ENCODE assay signal across 8 cellular contexts in genomic region chr6:32838114-32838958, GRCh38. TPM values are rescaled to one million over a fixed set of nuclear protein-coding genes. Genes with fewer than 3 reads are reported as not detected.
A peak's percentile ranks its signal among the peaks of the same experiment; 100 is the strongest.
DNase-seq lines count a peak whose midpoint lies in the region; ATAC-seq and TF ChIP-seq lines count a peak whose summit lies in the region.

Gene TAP2, minus strand, starts transcription at chr6:32838739. Its CDS starts 506 bp downstream, at chr6:32838233.

- WGBS in liver, result under 1% methylated on average over 57 of the region's 57 CpGs

- H3K4me3 Mint-ChIP-seq in CD4-positive, CD25-positive, alpha-beta regulatory T cell, result peak within 1 kb of the TSS; percentile 95 to 97 (median 96)

- peak within 1 kb of the TSS; percentile 97 to 100 (median 98) for H3K27ac Mint-ChIP-seq in CD4-positive, CD25-positive, alpha-beta regulatory T cell

- H3K27me3 ChIP-seq in CD4-positive, CD25-positive, alpha-beta regulatory T cell (ENCODE audit: control insufficient read depth, insufficient read depth, low read length), result no peaks in the 10 kb centered on the region
- no peaks in the 10 kb centered on the region for H3K27me3 ChIP-seq in liver (ENCODE audit: control insufficient read depth in 4 of 4, insufficient read depth in 4 of 4, low read length in 3 of 4)

- peaks cover 40 to 92% (median 74%) of the 10 kb centered on the region in 4 donors for H3K4me1 Mint-ChIP-seq in CD4-positive, CD25-positive, alpha-beta regulatory T cell

- peak within 1 kb of the TSS in 1 of 2 donors; percentile 47 for H3K9ac ChIP-seq in liver (ENCODE audit: low read depth in 1 of 2, low read length in 2 of 2)

- H3K36me3 Mint-ChIP-seq in CD4-positive, CD25-positive, alpha-beta regulatory T cell, result peaks cover 65% of the 10 kb centered on the region

- no peaks in the 10 kb centered on the region for H3K9me3 Mint-ChIP-seq in CD4-positive, CD25-positive, alpha-beta regulatory T cell

- peak; percentile 97 for TF ChIP-seq CTCF in liver (IDR thresholded peaks at IDR 0.05; ENCODE audit: low read depth, low read length, missing input control)

- peak; percentile 95 to 97 (median 96) for DNase-seq in CD4-positive, CD25-positive, alpha-beta regulatory T cell
- DNase-seq in NCI-H748 treated with DMSO at 0.1 percent for 48 hours (lab: John Stamatoyannopoulos, UW) (peak; percentile 90), dermis blood vessel endothelial cell (peak; percentile 96)
- peak; percentile 96 to 98 for DNase-seq in activated CD4-positive, alpha-beta T cell treated with anti-CD3 and anti-CD28 coated beads, Interleukin-2, amount 50 U/mL, for 24 hours (ENCODE audit: low read depth in 1 of 2, low spot score in 1 of 2)
- DNase-seq in stimulated activated CD4-positive, alpha-beta T cell treated with anti-CD3 and anti-CD28 coated beads, Interleukin-4, amount 100 ng/mL, for 1 hour, result peak; percentile 99

- H3K9me3 ChIP-seq in CD4-positive, CD25-positive, alpha-beta regulatory T cell (ENCODE audit: control insufficient read depth in 2 of 2, low read length in 2 of 2), result no peaks in the 10 kb centered on the region
- no peaks in the 10 kb centered on the region for H3K9me3 ChIP-seq in liver (ENCODE audit: control insufficient read depth in 4 of 4, low read length in 3 of 4)

- peak within 1 kb of the TSS; percentile 87 for H3K4me3 ChIP-seq in CD4-positive, CD25-positive, alpha-beta regulatory T cell (ENCODE audit: low read depth, low read length)
- peak within 1 kb of the TSS; percentile 67 to 93 (median 87) for H3K4me3 ChIP-seq in liver (ENCODE audit: low read depth in 1 of 3, low read length in 3 of 3)

- ATAC-seq in CD4-positive, CD25-positive, alpha-beta regulatory T cell (ENCODE audit: low read depth in 2 of 2), result peak; percentile 93 to 95
- ATAC-seq in GM19372 (IDR thresholded peaks at IDR 0.05; ENCODE audit: low read depth, unreplicated experiment), result peak; percentile 79
- ATAC-seq in HG03558 (IDR thresholded peaks at IDR 0.05; ENCODE audit: extremely low read depth, unreplicated experiment), result peak; percentile 34

- peak within 1 kb of the TSS; percentile 99 for H3K27ac ChIP-seq in CD4-positive, CD25-positive, alpha-beta regulatory T cell (ENCODE audit: insufficient read depth, low read length, poor library complexity, severe bottlenecking)
- H3K27ac ChIP-seq in liver (ENCODE audit: low read depth in 1 of 2, low read length in 2 of 2), result peak within 1 kb of the TSS; percentile 78 to 94

- H3K36me3 ChIP-seq in CD4-positive, CD25-positive, alpha-beta regulatory T cell (ENCODE audit: control insufficient read depth, insufficient read depth, low read length), result peaks cover 49% of the 10 kb centered on the region
- H3K36me3 ChIP-seq in liver (ENCODE audit: control insufficient read depth in 4 of 4, insufficient read depth in 3 of 4, low read depth in 1 of 4, low read length in 3 of 4), result peaks cover 0 to 14% (median 9%) of the 10 kb centered on the region in 4 donors

- H3K4me1 ChIP-seq in CD4-positive, CD25-positive, alpha-beta regulatory T cell (ENCODE audit: control insufficient read depth, insufficient read depth, low read length, poor library complexity, severe bottlenecking), result peaks cover 78% of the 10 kb centered on the region
- peaks cover 7 to 39% (median 19%) of the 10 kb centered on the region in 4 donors for H3K4me1 ChIP-seq in liver (ENCODE audit: control insufficient read depth in 4 of 4, insufficient read depth in 4 of 4, low read length in 3 of 4)

- TF ChIP-seq RAD21 in liver (IDR thresholded peaks at IDR 0.05), result peak; percentile 98

- H3K27me3 Mint-ChIP-seq in CD4-positive, CD25-positive, alpha-beta regulatory T cell, result no peaks in the 10 kb centered on the region

TF ChIP-seq in liver, 16 proteins besides CTCF, POLR2A, EP300 and RAD21:
- TF ChIP-seq, protein P1, sequence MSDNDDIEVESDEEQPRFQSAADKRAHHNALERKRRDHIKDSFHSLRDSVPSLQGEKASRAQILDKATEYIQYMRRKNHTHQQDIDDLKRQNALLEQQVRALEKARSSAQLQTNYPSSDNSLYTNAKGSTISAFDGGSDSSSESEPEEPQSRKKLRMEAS (IDR thresholded peaks at IDR 0.05), result peak; percentile 13
- TF ChIP-seq YY1 (IDR thresholded peaks at IDR 0.05), result peak; percentile 75
- TF ChIP-seq, protein P2, sequence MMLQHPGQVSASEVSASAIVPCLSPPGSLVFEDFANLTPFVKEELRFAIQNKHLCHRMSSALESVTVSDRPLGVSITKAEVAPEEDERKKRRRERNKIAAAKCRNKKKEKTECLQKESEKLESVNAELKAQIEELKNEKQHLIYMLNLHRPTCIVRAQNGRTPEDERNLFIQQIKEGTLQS (IDR thresholded peaks at IDR 0.05), result peak; percentile 47
- TF ChIP-seq HNF4A (conservative IDR thresholded peaks at IDR 0.05), result peak in 1 of 2 donors; percentile 31
- no peak for TF ChIP-seq NR2F2 (IDR thresholded peaks at IDR 0.05)
- peak; percentile 24 to 56 for TF ChIP-seq RXRA (IDR thresholded peaks at IDR 0.05)
- TF ChIP-seq REST (IDR thresholded peaks at IDR 0.05), result peak; percentile 45
- TF ChIP-seq EGR1 (IDR thresholded peaks at IDR 0.05; ENCODE audit: low read depth in 2 of 2), result peak in 1 of 2 donors; percentile 19
- TF ChIP-seq TAF1 (conservative IDR thresholded peaks at IDR 0.05), result peak; percentile 43
- TF ChIP-seq GABPA (IDR thresholded peaks at IDR 0.05 in 1 of 2, conservative IDR thresholded peaks at IDR 0.05 in 1 of 2), result no peak
- no peak for TF ChIP-seq ZBTB33 (IDR thresholded peaks at IDR 0.05)
- TF ChIP-seq SP1 (IDR thresholded peaks at IDR 0.05), result peak; percentile 61

RNA-seq across cellular contexts. Expression of gene TAP2, which starts in this region (rescaled TPM):
- total RNA-seq in CD4-positive, CD25-positive, alpha-beta regulatory T cell, result 165 TPM
- 10 to 100 TPM in 3 of 4 donors, 1 to 10 TPM in 1; 7.2 to 56.3 (median 31.9) TPM for polyA plus RNA-seq in CD4-positive, CD25-positive, alpha-beta regulatory T cell
- total RNA-seq in dermis blood vessel endothelial cell (22.8 and 39.0 TPM in 2 replicates), liver (1 to 10 TPM; 5.1 to 7.7 TPM)
- polyA plus RNA-seq in liver, result 10 to 100 TPM in 1 of 2 donors, 1 to 10 TPM in 1; 2.2 to 14.9 TPM

Comparison
In these comparisons a context has a peak if more than half of its experiments do, and no peak if none do; other contexts are left out.
1. Peak in every context shown above with its lines: DNase-seq, ATAC-seq, H3K4me3 ChIP-seq and H3K27ac ChIP-seq.
2. ATAC-seq: peak in every context shown above with its lines; median percentile 94 in CD4-positive, CD25-positive, alpha-beta regulatory T cell; 79 in GM19372; 34 in HG03558.